In the genomic region with DNA sequence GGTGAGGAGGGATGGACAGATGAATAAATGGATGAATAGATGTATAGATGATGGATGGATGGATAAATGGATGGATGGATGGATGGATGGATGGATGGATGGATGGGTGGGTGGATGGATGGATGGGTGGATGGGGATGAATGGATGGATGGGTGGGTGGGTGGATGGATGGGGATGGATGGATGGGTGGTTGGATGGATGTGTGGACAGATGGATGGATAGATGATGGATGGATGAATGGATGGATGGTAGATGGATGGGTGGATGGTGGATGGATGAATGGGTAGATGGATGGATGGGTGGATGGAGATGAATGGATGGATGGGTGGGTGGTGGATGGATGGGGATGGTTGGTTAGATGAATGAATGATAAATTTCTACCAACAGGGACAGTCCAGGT, we compare ENCODE assay signal across 27 cellular contexts.
"Had no signal": no experiment of that assay in that cellular context is flagged by ENCODE, and none has a peak within 500 bp of the region (broad histone marks: within the 10 kb centered on the region; RNA-seq: fewer than 3 reads in every experiment).

No MANE protein-coding gene starts in this region.

- H3K9me3 ChIP-seq: neutrophil, pancreas, prostate gland, right lobe of liver, thyroid gland, vagina had no signal

- H3K4me1 Mint-ChIP-seq: neural crest cell; stimulated activated naive B cell treated with anti-CD40 and anti-IgM and Interleukin-4, amounts not matched to agents 10 μg/mL and 1 μg/mL and 100 μg/mL, for 72 hours had no signal

- H3K27ac Mint-ChIP-seq: naive thymus-derived CD8-positive, alpha-beta T cell; stimulated activated effector memory CD8-positive, alpha-beta T cell treated with anti-CD3 and anti-CD28 coated beads, Interleukin-12 subunit alpha, Interleukin-12 subunit beta, amount 100 ng/mL, for 72 hours; stimulated activated naive B cell treated with anti-CD40 and anti-IgM and Interleukin-4, amounts not matched to agents 10 μg/mL and 1 μg/mL and 100 μg/mL, for 72 hours; stimulated activated naive CD8-positive, alpha-beta T cell treated with anti-CD3 and anti-CD28 coated beads, Interleukin-15, Interleukin-2, amounts not matched to agents 100 ng/mL and 50 ng/mL, for 24 hours had no signal

- H3K36me3 ChIP-seq: neutrophil, pancreas, prostate gland, right atrium auricular region, right lobe of liver, sigmoid colon, stomach, thoracic aorta, thyroid gland, upper lobe of left lung, vagina had no signal

- DNase-seq: naive thymus-derived CD8-positive, alpha-beta T cell; nephron progenitor cell; nucleus accumbens; retina; right lobe of liver; sigmoid colon; small intestine; stimulated activated CD4-positive, alpha-beta T cell treated with anti-CD3 and anti-CD28 coated beads, Interleukin-15, amount 100 ng/mL, for 24 hours; stimulated activated CD4-positive, alpha-beta T cell treated with anti-CD3 and anti-CD28 coated beads, Interleukin-2, amount 100 ng/mL, for 24 hours; stimulated activated CD4-positive, alpha-beta T cell treated with anti-CD3 and anti-CD28 coated beads, Interleukin-2, amount 100 ng/mL, for 48 hours; stimulated activated CD4-positive, alpha-beta T cell treated with anti-CD3 and anti-CD28 coated beads, Interleukin-4, amount 100 ng/mL, for 24 hours; stimulated activated naive B cell treated with anti-CD40 and anti-IgM and Interleukin-4, amounts not matched to agents 10 μg/mL and 1 μg/mL and 100 μg/mL, for 72 hours; stimulated activated naive CD4-positive, alpha-beta T cell treated with Interleukin-2 at 50 U/mL for 16 hours; stomach; thyroid gland; trophoblast cell; upper lobe of left lung had no signal

- H3K9me3 Mint-ChIP-seq: stimulated activated naive CD8-positive, alpha-beta T cell treated with anti-CD3 and anti-CD28 coated beads, Interleukin-15, Interleukin-2, amounts not matched to agents 100 ng/mL and 50 ng/mL, for 24 hours had no signal

- ATAC-seq: naive thymus-derived CD8-positive, alpha-beta T cell; pancreas; right lobe of liver; stimulated activated effector memory CD8-positive, alpha-beta T cell treated with anti-CD3 and anti-CD28 coated beads, Interleukin-12 subunit alpha, Interleukin-12 subunit beta, amount 100 ng/mL, for 72 hours; stimulated activated naive B cell treated with anti-CD40 and anti-IgM and Interleukin-4, amounts not matched to agents 10 μg/mL and 1 μg/mL and 100 μg/mL, for 72 hours had no signal

- H3K4me3 Mint-ChIP-seq: naive thymus-derived CD8-positive, alpha-beta T cell; nephron progenitor cell; neural crest cell; stimulated activated effector memory CD8-positive, alpha-beta T cell treated with anti-CD3 and anti-CD28 coated beads, Interleukin-12 subunit alpha, Interleukin-12 subunit beta, amount 100 ng/mL, for 72 hours; stimulated activated naive B cell treated with anti-CD40 and anti-IgM and Interleukin-4, amounts not matched to agents 10 μg/mL and 1 μg/mL and 100 μg/mL, for 72 hours; stimulated activated naive CD8-positive, alpha-beta T cell treated with anti-CD3 and anti-CD28 coated beads, Interleukin-15, Interleukin-2, amounts not matched to agents 100 ng/mL and 50 ng/mL, for 24 hours had no signal

- H3K36me3 Mint-ChIP-seq: naive thymus-derived CD8-positive, alpha-beta T cell; stimulated activated effector memory CD8-positive, alpha-beta T cell treated with anti-CD3 and anti-CD28 coated beads, Interleukin-12 subunit alpha, Interleukin-12 subunit beta, amount 100 ng/mL, for 72 hours; stimulated activated naive B cell treated with anti-CD40 and anti-IgM and Interleukin-4, amounts not matched to agents 10 μg/mL and 1 μg/mL and 100 μg/mL, for 72 hours had no signal

- H3K27me3 Mint-ChIP-seq: stimulated activated naive B cell treated with anti-CD40 and anti-IgM and Interleukin-4, amounts not matched to agents 10 μg/mL and 1 μg/mL and 100 μg/mL, for 72 hours; stimulated activated naive CD8-positive, alpha-beta T cell treated with anti-CD3 and anti-CD28 coated beads, Interleukin-15, Interleukin-2, amounts not matched to agents 100 ng/mL and 50 ng/mL, for 24 hours had no signal

- H3K27ac ChIP-seq: neutrophil, pancreas, prostate gland, right atrium auricular region, right lobe of liver, sigmoid colon, stomach, thoracic aorta, thyroid gland, tibial nerve, upper lobe of left lung, vagina had no signal

- H3K4me3 ChIP-seq: pancreas, prostate gland, right atrium auricular region, right lobe of liver, sigmoid colon, stomach, thoracic aorta, thyroid gland, tibial nerve, upper lobe of left lung, vagina had no signal

- H3K4me1 ChIP-seq: pancreas, prostate gland, right atrium auricular region, sigmoid colon, stomach, vagina had no signal
